16 cellular contexts compared by ENCODE assay signal in the genomic region with DNA sequence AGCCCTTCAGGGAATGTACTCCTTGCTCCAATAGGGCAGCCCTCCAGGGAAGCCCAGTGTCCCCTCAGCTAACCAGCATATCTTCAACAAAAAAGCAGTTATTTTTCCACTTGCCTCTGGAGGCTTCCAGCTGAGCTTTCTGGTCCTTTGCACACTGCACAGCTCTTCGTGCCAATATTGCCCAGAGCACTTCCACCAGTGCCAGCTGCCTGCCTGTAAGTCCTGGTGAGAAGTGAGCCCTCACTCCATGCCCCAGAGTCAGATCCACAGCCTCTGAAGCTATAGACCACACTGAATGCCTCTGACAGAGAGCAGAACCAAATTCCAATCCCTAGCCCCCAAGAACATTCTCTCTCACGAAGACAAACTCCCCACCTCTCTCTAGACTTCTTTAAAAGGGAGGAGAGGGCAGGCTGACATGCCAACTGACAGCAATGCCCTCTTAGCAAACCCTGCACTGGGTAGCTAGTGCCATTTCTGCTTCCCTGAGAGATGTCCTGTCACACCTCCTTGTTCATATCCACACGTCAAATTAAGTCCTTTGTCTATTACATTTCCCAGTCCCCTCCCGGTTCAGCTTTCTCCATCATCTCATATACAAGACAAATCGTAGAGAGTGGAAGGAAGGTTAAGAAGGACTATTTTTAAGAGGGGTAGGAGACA.
"Had no signal": no experiment of that assay in that cellular context is flagged by ENCODE, and none has a peak within 500 bp of the region (broad histone marks: within the 10 kb centered on the region; RNA-seq: fewer than 3 reads in every experiment).

No MANE protein-coding gene starts in this region.

- DNase-seq: activated CD8-positive, alpha-beta memory T cell treated with anti-CD3 and anti-CD28 coated beads for 24 hours; activated CD8-positive, alpha-beta memory T cell treated with anti-CD3 and anti-CD28 coated beads, Interleukin-2, amount 50 U/mL, for 48 hours; activated gamma-delta T cell; effector CD4-positive, alpha-beta T cell; pancreas; right lobe of liver; small intestine; stimulated activated CD4-positive, alpha-beta T cell treated with anti-CD3 and anti-CD28 coated beads, Interleukin-15, amount 100 ng/mL, for 24 hours; stimulated activated CD4-positive, alpha-beta T cell treated with anti-CD3 and anti-CD28 coated beads, Interleukin-4, amount 100 ng/mL, for 1 hour; upper lobe of right lung had no signal

- H3K4me1 ChIP-seq: pancreas, upper lobe of right lung had no signal

- H3K4me3 ChIP-seq: right lobe of liver, testis had no signal

- H3K36me3 Mint-ChIP-seq: activated naive CD4-positive, alpha-beta T cell treated with anti-CD3 and anti-CD28 coated beads, Interleukin-2, amount 50 U/mL, for 72 hours; immature natural killer cell; naive thymus-derived CD8-positive, alpha-beta T cell had no signal

- H3K27me3 ChIP-seq: pancreas, right lobe of liver, testis, upper lobe of right lung had no signal

- H3K4me3 Mint-ChIP-seq: immature natural killer cell; naive thymus-derived CD8-positive, alpha-beta T cell; T-helper 1 cell treated with Interleukin-12 subunit alpha and Interleukin-12 subunit beta and Interleukin-4 antibody, amounts not matched to agents 30 μg/mL and 1 μg/mL, for 36 hours had no signal

- H3K27ac Mint-ChIP-seq: activated naive CD4-positive, alpha-beta T cell treated with anti-CD3 and anti-CD28 coated beads, Interleukin-2, amount 50 U/mL, for 72 hours; immature natural killer cell; T-helper 1 cell treated with Interleukin-12 subunit alpha and Interleukin-12 subunit beta and Interleukin-4 antibody, amounts not matched to agents 30 μg/mL and 1 μg/mL, for 36 hours had no signal

- H3K4me1 Mint-ChIP-seq: immature natural killer cell; naive thymus-derived CD8-positive, alpha-beta T cell had no signal

- H3K9me3 ChIP-seq: pancreas, right lobe of liver, testis, upper lobe of right lung had no signal

- H3K9me3 Mint-ChIP-seq: activated naive CD4-positive, alpha-beta T cell treated with anti-CD3 and anti-CD28 coated beads, Interleukin-2, amount 50 U/mL, for 72 hours; immature natural killer cell; T-helper 1 cell treated with Interleukin-12 subunit alpha and Interleukin-12 subunit beta and Interleukin-4 antibody, amounts not matched to agents 30 μg/mL and 1 μg/mL, for 36 hours had no signal

- H3K27ac ChIP-seq: right lobe of liver, upper lobe of right lung had no signal

- ATAC-seq: activated CD4-positive, CD25-positive, alpha-beta regulatory T cell treated with anti-CD3 and anti-CD28 coated beads, Interleukin-2, amount 50 U/mL, for 24 hours; activated naive CD4-positive, alpha-beta T cell treated with anti-CD3 and anti-CD28 coated beads, Interleukin-2, amount 50 U/mL, for 72 hours; naive thymus-derived CD8-positive, alpha-beta T cell had no signal

- H3K36me3 ChIP-seq: pancreas, right lobe of liver, upper lobe of right lung had no signal
